In the genomic region with DNA sequence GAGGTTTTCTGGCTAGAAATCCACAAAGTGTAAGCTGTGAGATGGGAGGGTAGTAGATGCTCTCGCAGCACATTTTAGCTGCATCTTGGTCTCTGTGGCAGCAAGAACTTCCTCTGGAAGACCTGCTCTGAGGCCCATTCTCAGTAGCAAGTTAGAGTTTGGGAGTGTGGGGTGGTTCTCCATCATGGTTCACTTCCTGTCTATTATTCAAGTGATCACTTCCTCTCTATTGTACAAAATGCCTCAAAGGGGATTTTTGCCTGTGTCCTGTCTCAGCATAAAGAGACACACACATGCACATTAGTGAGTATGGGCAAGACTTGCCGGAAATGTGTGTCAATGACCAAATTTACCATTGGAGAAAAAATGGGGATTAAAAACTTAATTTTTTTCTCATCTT, we compare ENCODE assay signal across 1 cellular context.
A peak's percentile ranks its signal among the peaks of the same experiment; 100 is the strongest.
TF ChIP-seq lines count a peak whose summit lies in the region.

No MANE protein-coding gene starts in this region.

TF ChIP-seq in GM12878, 131 proteins besides CTCF, POLR2A, EP300 and RAD21 (continued from another document and continues in another):
- TF ChIP-seq PRDM15 (CRISPR knock-in tag; IDR thresholded peaks at IDR 0.05) (no peak), ATF2 (IDR thresholded peaks at IDR 0.05; ENCODE audit: low read length) (0 out of 2 replicates have a peak, but pooled peaks have one; percentile 53), PAX5 (IDR thresholded peaks at IDR 0.05; ENCODE audit: borderline replicate concordance, low read depth, low read length) (0 out of 2 replicates have a peak, but pooled peaks have one; percentile 24), TAF1 (IDR thresholded peaks at IDR 0.05; ENCODE audit: borderline replicate concordance, low read depth, low read length) (no peak), BCL11A (IDR thresholded peaks at IDR 0.05; ENCODE audit: low read depth, low read length) (no peak), ZNF687 (IDR thresholded peaks at IDR 0.05) (peak; percentile 63), ETV6 (conservative IDR thresholded peaks at IDR 0.05 in 1 of 2, IDR thresholded peaks at IDR 0.05 in 1 of 2; ENCODE audit: borderline replicate concordance in 1 of 2, low read depth in 1 of 2) (peak in 1 of 2 experiments; percentile 79; a peak in 1 of 4 replicates), IKZF1 (conservative IDR thresholded peaks at IDR 0.05) (no peak), SRF (IDR thresholded peaks at IDR 0.05; ENCODE audit: low read depth in 2 of 2, low read length in 2 of 2) (peak; percentile 34 to 44; a peak in 1 of 4 replicates), IRF4 (IDR thresholded peaks at IDR 0.05; ENCODE audit: low read depth, low read length) (0 out of 2 replicates have a peak, but pooled peaks have one; percentile 30), PKNOX1 (IDR thresholded peaks at IDR 0.05) (no peak), USF2 (IDR thresholded peaks at IDR 0.05; ENCODE audit: borderline replicate concordance, low read depth, low read length) (no peak), NFIC (IDR thresholded peaks at IDR 0.05; ENCODE audit: low read depth, low read length) (peak; percentile 29; the same call in 1 of the 2 replicates), CREM (IDR thresholded peaks at IDR 0.05; ENCODE audit: low read depth) (no peak), POU2F2 (IDR thresholded peaks at IDR 0.05; ENCODE audit: borderline replicate concordance, low read depth, low read length) (0 out of 3 replicates have a peak, but pooled peaks have one; percentile 13), ATF7 (IDR thresholded peaks at IDR 0.05; ENCODE audit: low read depth) (peak; percentile 15; the same call in 1 of the 2 replicates), GABPA (IDR thresholded peaks at IDR 0.05; ENCODE audit: low read depth) (peak; percentile 77), YY1 (IDR thresholded peaks at IDR 0.05; ENCODE audit: low read depth, low read length) (peak; percentile 39; the same call in 1 of the 2 replicates), TBL1XR1 (IDR thresholded peaks at IDR 0.05; ENCODE audit: low read depth, low read length) (no peak), SREBF1 (IDR thresholded peaks at IDR 0.05; ENCODE audit: low read length) (no peak), ATF3 (IDR thresholded peaks at IDR 0.05; ENCODE audit: borderline replicate concordance, extremely low read depth, low read depth, low read length) (no peak), ASH2L (IDR thresholded peaks at IDR 0.05; ENCODE audit: borderline replicate concordance, low read depth) (no peak), ZNF217 (IDR thresholded peaks at IDR 0.05) (no peak)
- TF ChIP-seq, protein P1, sequence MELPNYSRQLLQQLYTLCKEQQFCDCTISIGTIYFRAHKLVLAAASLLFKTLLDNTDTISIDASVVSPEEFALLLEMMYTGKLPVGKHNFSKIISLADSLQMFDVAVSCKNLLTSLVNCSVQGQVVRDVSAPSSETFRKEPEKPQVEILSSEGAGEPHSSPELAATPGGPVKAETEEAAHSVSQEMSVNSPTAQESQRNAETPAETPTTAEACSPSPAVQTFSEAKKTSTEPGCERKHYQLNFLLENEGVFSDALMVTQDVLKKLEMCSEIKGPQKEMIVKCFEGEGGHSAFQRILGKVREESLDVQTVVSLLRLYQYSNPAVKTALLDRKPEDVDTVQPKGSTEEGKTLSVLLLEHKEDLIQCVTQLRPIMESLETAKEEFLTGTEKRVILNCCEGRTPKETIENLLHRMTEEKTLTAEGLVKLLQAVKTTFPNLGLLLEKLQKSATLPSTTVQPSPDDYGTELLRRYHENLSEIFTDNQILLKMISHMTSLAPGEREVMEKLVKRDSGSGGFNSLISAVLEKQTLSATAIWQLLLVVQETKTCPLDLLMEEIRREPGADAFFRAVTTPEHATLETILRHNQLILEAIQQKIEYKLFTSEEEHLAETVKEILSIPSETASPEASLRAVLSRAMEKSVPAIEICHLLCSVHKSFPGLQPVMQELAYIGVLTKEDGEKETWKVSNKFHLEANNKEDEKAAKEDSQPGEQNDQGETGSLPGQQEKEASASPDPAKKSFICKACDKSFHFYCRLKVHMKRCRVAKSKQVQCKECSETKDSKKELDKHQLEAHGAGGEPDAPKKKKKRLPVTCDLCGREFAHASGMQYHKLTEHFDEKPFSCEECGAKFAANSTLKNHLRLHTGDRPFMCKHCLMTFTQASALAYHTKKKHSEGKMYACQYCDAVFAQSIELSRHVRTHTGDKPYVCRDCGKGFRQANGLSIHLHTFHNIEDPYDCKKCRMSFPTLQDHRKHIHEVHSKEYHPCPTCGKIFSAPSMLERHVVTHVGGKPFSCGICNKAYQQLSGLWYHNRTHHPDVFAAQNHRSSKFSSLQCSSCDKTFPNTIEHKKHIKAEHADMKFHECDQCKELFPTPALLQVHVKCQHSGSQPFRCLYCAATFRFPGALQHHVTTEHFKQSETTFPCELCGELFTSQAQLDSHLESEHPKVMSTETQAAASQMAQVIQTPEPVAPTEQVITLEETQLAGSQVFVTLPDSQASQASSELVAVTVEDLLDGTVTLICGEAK (IDR thresholded peaks at IDR 0.05; ENCODE audit: borderline replicate concordance): 0 out of 2 replicates have a peak, but pooled peaks have one; percentile 28
- TF ChIP-seq, protein P2, sequence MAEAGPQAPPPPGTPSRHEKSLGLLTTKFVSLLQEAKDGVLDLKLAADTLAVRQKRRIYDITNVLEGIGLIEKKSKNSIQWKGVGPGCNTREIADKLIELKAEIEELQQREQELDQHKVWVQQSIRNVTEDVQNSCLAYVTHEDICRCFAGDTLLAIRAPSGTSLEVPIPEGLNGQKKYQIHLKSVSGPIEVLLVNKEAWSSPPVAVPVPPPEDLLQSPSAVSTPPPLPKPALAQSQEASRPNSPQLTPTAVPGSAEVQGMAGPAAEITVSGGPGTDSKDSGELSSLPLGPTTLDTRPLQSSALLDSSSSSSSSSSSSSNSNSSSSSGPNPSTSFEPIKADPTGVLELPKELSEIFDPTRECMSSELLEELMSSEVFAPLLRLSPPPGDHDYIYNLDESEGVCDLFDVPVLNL (IDR thresholded peaks at IDR 0.05; ENCODE audit: low read depth, low read length): no peak
- TF ChIP-seq, protein P3, sequence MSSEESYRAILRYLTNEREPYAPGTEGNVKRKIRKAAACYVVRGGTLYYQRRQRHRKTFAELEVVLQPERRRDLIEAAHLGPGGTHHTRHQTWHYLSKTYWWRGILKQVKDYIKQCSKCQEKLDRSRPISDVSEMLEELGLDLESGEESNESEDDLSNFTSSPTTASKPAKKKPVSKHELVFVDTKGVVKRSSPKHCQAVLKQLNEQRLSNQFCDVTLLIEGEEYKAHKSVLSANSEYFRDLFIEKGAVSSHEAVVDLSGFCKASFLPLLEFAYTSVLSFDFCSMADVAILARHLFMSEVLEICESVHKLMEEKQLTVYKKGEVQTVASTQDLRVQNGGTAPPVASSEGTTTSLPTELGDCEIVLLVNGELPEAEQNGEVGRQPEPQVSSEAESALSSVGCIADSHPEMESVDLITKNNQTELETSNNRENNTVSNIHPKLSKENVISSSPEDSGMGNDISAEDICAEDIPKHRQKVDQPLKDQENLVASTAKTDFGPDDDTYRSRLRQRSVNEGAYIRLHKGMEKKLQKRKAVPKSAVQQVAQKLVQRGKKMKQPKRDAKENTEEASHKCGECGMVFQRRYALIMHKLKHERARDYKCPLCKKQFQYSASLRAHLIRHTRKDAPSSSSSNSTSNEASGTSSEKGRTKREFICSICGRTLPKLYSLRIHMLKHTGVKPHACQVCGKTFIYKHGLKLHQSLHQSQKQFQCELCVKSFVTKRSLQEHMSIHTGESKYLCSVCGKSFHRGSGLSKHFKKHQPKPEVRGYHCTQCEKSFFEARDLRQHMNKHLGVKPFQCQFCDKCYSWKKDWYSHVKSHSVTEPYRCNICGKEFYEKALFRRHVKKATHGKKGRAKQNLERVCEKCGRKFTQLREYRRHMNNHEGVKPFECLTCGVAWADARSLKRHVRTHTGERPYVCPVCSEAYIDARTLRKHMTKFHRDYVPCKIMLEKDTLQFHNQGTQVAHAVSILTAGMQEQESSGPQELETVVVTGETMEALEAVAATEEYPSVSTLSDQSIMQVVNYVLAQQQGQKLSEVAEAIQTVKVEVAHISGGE (CRISPR knock-in tag; IDR thresholded peaks at IDR 0.05): no peak
